Comparison of ENCODE assay signal across 10 cellular contexts in genomic region chr10:79490400-79491081, GRCh38. TPM values are rescaled to one million over a fixed set of nuclear protein-coding genes. Genes with fewer than 3 reads are reported as not detected.
A peak's percentile ranks its signal among the peaks of the same experiment; 100 is the strongest.
DNase-seq lines count a peak whose midpoint lies in the region; ATAC-seq and TF ChIP-seq lines count a peak whose summit lies in the region.
"Had no signal": no experiment of that assay in that cellular context is flagged by ENCODE, and none has a peak within 500 bp of the region (broad histone marks: within the 10 kb centered on the region; RNA-seq: fewer than 3 reads in every experiment).

No MANE protein-coding gene starts in this region.

- no peaks in the 10 kb centered on the region for H3K9me3 ChIP-seq in smooth muscle cell (replicated peaks; ENCODE audit: low read depth)

- H3K36me3 ChIP-seq in GM23338 (ENCODE audit: insufficient read depth) = no peaks in the 10 kb centered on the region
- H3K36me3 ChIP-seq in smooth muscle cell (ENCODE audit: low read depth) = no peaks in the 10 kb centered on the region

- no peak overlapping the region for H3K27ac Mint-ChIP-seq in GM23338
- peak overlapping the region; percentile 50 for H3K27ac Mint-ChIP-seq in activated T-helper 17 cell treated with anti-CD3 and anti-CD28 coated beads, Interleukin-2, amount 50 U/mL, for 72 hours
- H3K27ac Mint-ChIP-seq: activated T-cell treated with anti-CD3 and anti-CD28 coated beads, Interleukin-2, amount 50 U/mL, for 72 hours had no signal

- H3K36me3 Mint-ChIP-seq in GM23338 (ENCODE audit: low read depth) = no peaks in the 10 kb centered on the region
- no peaks in the 10 kb centered on the region for H3K36me3 Mint-ChIP-seq in activated T-helper 17 cell treated with anti-CD3 and anti-CD28 coated beads, Interleukin-2, amount 50 U/mL, for 72 hours (ENCODE audit: low read depth)

- peaks cover 14% of the 10 kb centered on the region for H3K4me1 Mint-ChIP-seq in GM23338
- no peaks in the 10 kb centered on the region for H3K4me1 Mint-ChIP-seq in activated T-helper 17 cell treated with anti-CD3 and anti-CD28 coated beads, Interleukin-2, amount 50 U/mL, for 72 hours

- 30% methylated on average over 9 of the region's 9 CpGs for WGBS in smooth muscle cell (ENCODE audit: low lambda C conversion rate)

- H3K79me2 ChIP-seq in GM23338 (replicated peaks; ENCODE audit: insufficient read depth) (no peaks in the 10 kb centered on the region), smooth muscle cell (ENCODE audit: low read depth) (no peaks in the 10 kb centered on the region)

- H3K4me1 ChIP-seq in GM23338 (ENCODE audit: insufficient read depth) = no peaks in the 10 kb centered on the region
- peaks cover 7% of the 10 kb centered on the region for H3K4me1 ChIP-seq in smooth muscle cell (ENCODE audit: low read depth)

- H3F3A ChIP-seq in GM23338 (replicated peaks; ENCODE audit: low read depth) = no peaks in the 10 kb centered on the region
- peaks cover 9% of the 10 kb centered on the region for H3F3A ChIP-seq in smooth muscle cell (ENCODE audit: low read depth)

- DNase-seq in GM23338 (ENCODE audit: low spot score) (no peak), hepatic stellate cell (ENCODE audit: low spot score) (peak; percentile 40), smooth muscle cell (lab: John Stamatoyannopoulos, UW; ENCODE audit: unreplicated experiment) (no peak), NCI-H146 (lab: John Stamatoyannopoulos, UW) (no peak), NCI-H1105 (lab: John Stamatoyannopoulos, UW) (no peak)
- DNase-seq: activated T-cell treated with anti-CD3 and anti-CD28 coated beads, Interleukin-2, amount 50 U/mL, for 72 hours had no signal

- H3K4me3 ChIP-seq in GM23338 = no peak overlapping the region
- no peak overlapping the region for H3K4me3 ChIP-seq in smooth muscle cell

- peaks cover 15% of the 10 kb centered on the region for H3K27me3 Mint-ChIP-seq in GM23338 (ENCODE audit: insufficient read depth, low read depth, poor library complexity)
- H3K27me3 Mint-ChIP-seq in activated T-helper 17 cell treated with anti-CD3 and anti-CD28 coated beads, Interleukin-2, amount 50 U/mL, for 72 hours = peaks cover 5% of the 10 kb centered on the region

- H3K9me2 ChIP-seq in GM23338 (ENCODE audit: insufficient read depth) = no peaks in the 10 kb centered on the region

- H4K20me1 ChIP-seq in GM23338 (replicated peaks; ENCODE audit: insufficient read depth) (no peaks in the 10 kb centered on the region), smooth muscle cell (ENCODE audit: low read depth) (no peaks in the 10 kb centered on the region)

- H3K9me3 Mint-ChIP-seq in GM23338 = peaks cover 5% of the 10 kb centered on the region; the same call in 2 of the 3 replicates
- H3K9me3 Mint-ChIP-seq in activated T-helper 17 cell treated with anti-CD3 and anti-CD28 coated beads, Interleukin-2, amount 50 U/mL, for 72 hours = no peaks in the 10 kb centered on the region
- H3K9me3 Mint-ChIP-seq: activated T-cell treated with anti-CD3 and anti-CD28 coated beads, Interleukin-2, amount 50 U/mL, for 72 hours had no signal

- no peak overlapping the region for H3K27ac ChIP-seq in GM23338 (ENCODE audit: low read depth)
- peak overlapping the region; percentile 64 for H3K27ac ChIP-seq in smooth muscle cell (ENCODE audit: low read depth)

- ATAC-seq in GM23338 = no peak
- ATAC-seq in activated T-helper 17 cell treated with anti-CD3 and anti-CD28 coated beads, Interleukin-2, amount 50 U/mL, for 72 hours (replicated peaks) = no peak
- no peak for ATAC-seq in HG02623 (IDR thresholded peaks at IDR 0.05; ENCODE audit: unreplicated experiment)
- no peak for ATAC-seq in HG03097 (IDR thresholded peaks at IDR 0.05; ENCODE audit: low FRiP score, unreplicated experiment)
- ATAC-seq: activated T-cell treated with anti-CD3 and anti-CD28 coated beads, Interleukin-2, amount 50 U/mL, for 72 hours had no signal

- no peak for TF ChIP-seq CTCF in GM23338 (conservative IDR thresholded peaks at IDR 0.05; ENCODE audit: low read depth in 2 of 2)
- no peak for TF ChIP-seq CTCF in smooth muscle cell (IDR thresholded peaks at IDR 0.05; ENCODE audit: borderline replicate concordance, insufficient read depth, poor library complexity, severe bottlenecking)

- H3K4me3 Mint-ChIP-seq in GM23338 = no peak overlapping the region
- H3K4me3 Mint-ChIP-seq in activated T-helper 17 cell treated with anti-CD3 and anti-CD28 coated beads, Interleukin-2, amount 50 U/mL, for 72 hours = no peak overlapping the region
- H3K4me3 Mint-ChIP-seq: activated T-cell treated with anti-CD3 and anti-CD28 coated beads, Interleukin-2, amount 50 U/mL, for 72 hours had no signal

- H3K27me3 ChIP-seq in GM23338 (ENCODE audit: insufficient read depth) (no peaks in the 10 kb centered on the region), smooth muscle cell (ENCODE audit: low read depth) (no peaks in the 10 kb centered on the region)

- H3K9ac ChIP-seq in smooth muscle cell (ENCODE audit: low read depth) = peak overlapping the region; percentile 14

- H3K4me2 ChIP-seq in GM23338 = no peak overlapping the region
- peak overlapping the region; percentile 48 for H3K4me2 ChIP-seq in smooth muscle cell

- H2AFZ ChIP-seq in GM23338 (peak overlapping the region; percentile 86; the same call in 1 of the 2 replicates), smooth muscle cell (ENCODE audit: low read depth) (peak overlapping the region; percentile 62)

TF ChIP-seq in GM23338, 12 proteins besides CTCF, POLR2A, EP300 and RAD21 (continues in another document):
- no peak for TF ChIP-seq EZH2phosphoT487 (IDR thresholded peaks at IDR 0.05; ENCODE audit: unreplicated experiment)
- TF ChIP-seq STAT1 (IDR thresholded peaks at IDR 0.05; ENCODE audit: unreplicated experiment) = no peak
- TF ChIP-seq ZNF462 (CRISPR knock-in tag; IDR thresholded peaks at IDR 0.05) = no peak

RNA-seq across cellular contexts. Expression of gene EIF5AL1, which starts 21.8 kb away (rescaled TPM):
- 2.0 and 2.1 TPM in 2 replicates for total RNA-seq in GM23338 (2014; rRNA removed; shearing (Covaris generic))
- polyA plus RNA-seq in GM23338 (2016; fragmentation: Nextera tagmentation; extraction: Ambion mirVana) = 20.4 and 21.4 TPM in 2 replicates
- under 1 TPM in 1 of 2 donors, not detected in 1; 0.26 TPM for total RNA-seq in activated T-helper 17 cell treated with anti-CD3 and anti-CD28 coated beads, Interleukin-2, amount 50 U/mL, for 72 hours
- 0.49 and 0.58 TPM in 2 replicates for total RNA-seq in smooth muscle cell
- 1.6 TPM in 2 replicates for polyA plus RNA-seq in smooth muscle cell

RNA-seq across cellular contexts. Expression of gene ZCCHC24, which starts 45.1 kb away (rescaled TPM):
- total RNA-seq in GM23338 (2014; rRNA removed; shearing (Covaris generic)) = 7.2 and 10.1 TPM in 2 replicates
- polyA plus RNA-seq in GM23338 (2016; fragmentation: Nextera tagmentation; extraction: Ambion mirVana) (2.0 and 2.9 TPM in 2 replicates), smooth muscle cell (30.6 and 52.1 TPM in 2 replicates)
- 1 to 10 TPM; 1.3 to 2.6 TPM for total RNA-seq in activated T-helper 17 cell treated with anti-CD3 and anti-CD28 coated beads, Interleukin-2, amount 50 U/mL, for 72 hours
- total RNA-seq in smooth muscle cell = 21.9 and 28.0 TPM in 2 replicates
- polyA plus RNA-seq: neural cell had no signal
